In genomic region chr1:154629160-154630073, GRCh38 we compare ENCODE assay signal across 14 cellular contexts. TPM values are rescaled to one million over a fixed set of nuclear protein-coding genes. Genes with fewer than 3 reads are reported as not detected.
DNase-seq lines count a peak whose midpoint lies in the region; ATAC-seq and TF ChIP-seq lines count a peak whose summit lies in the region.
"Had no signal": no experiment of that assay in that cellular context is flagged by ENCODE, and none has a peak within 500 bp of the region (broad histone marks: within the 10 kb centered on the region; RNA-seq: fewer than 3 reads in every experiment).

No MANE protein-coding gene starts in this region.

- H3K4me2 ChIP-seq in OCI-LY3 (ENCODE audit: low read length) (no peak overlapping the region), osteoblast (ENCODE audit: insufficient read depth, low read length) (no peak overlapping the region)

- intact Hi-C loops in left ventricle myocardium inferior (cut with micrococcal nuclease): no loop called here

- peaks cover 8% of the 10 kb centered on the region for H3K36me3 ChIP-seq in OCI-LY3 (replicated peaks; ENCODE audit: low read depth, low read length)
- no peaks in the 10 kb centered on the region for H3K36me3 ChIP-seq in osteoblast (ENCODE audit: insufficient read depth, low read length)
- no peaks in the 10 kb centered on the region for H3K36me3 ChIP-seq in suprapubic skin
- H3K36me3 ChIP-seq in left ventricle myocardium inferior: no peaks in the 10 kb centered on the region

- H3K9me3 Mint-ChIP-seq in T-helper 2 cell treated with Interferon-gamma antibody and Interleukin-4, amounts not matched to agents 5 μg/mL and 100 μg/mL, for 36 hours: peaks cover 13% of the 10 kb centered on the region
- no peaks in the 10 kb centered on the region for H3K9me3 Mint-ChIP-seq in effector memory CD8-positive, alpha-beta T cell

- peak overlapping the region; percentile 100 for H3K27ac Mint-ChIP-seq in T-helper 2 cell treated with Interferon-gamma antibody and Interleukin-4, amounts not matched to agents 5 μg/mL and 100 μg/mL, for 36 hours
- peak overlapping the region; percentile 95 to 97 for H3K27ac Mint-ChIP-seq in effector memory CD8-positive, alpha-beta T cell

- no peak for DNase-seq in T-helper 2 cell treated with Interferon-gamma antibody and Interleukin-4, amounts not matched to agents 5 μg/mL and 100 μg/mL, for 36 hours (ENCODE audit: low spot score)
- DNase-seq in T-helper 2 cell: no peak
- DNase-seq in effector memory CD8-positive, alpha-beta T cell: no peak
- no peak for DNase-seq in osteoblast (ENCODE audit: insufficient read length, low spot score, missing footprints)
- DNase-seq in suprapubic skin (ENCODE audit: low spot score in 2 of 2): no peak
- no peak for DNase-seq in left ventricle myocardium inferior
- DNase-seq in stimulated activated CD4-positive, alpha-beta T cell treated with anti-CD3 and anti-CD28 coated beads, Interleukin-2, amount 100 ng/mL, for 24 hours: no peak
- DNase-seq: activated naive CD4-positive, alpha-beta T cell; hippocampal formation; NCI-H446; psoas muscle had no signal

- H3K27me3 ChIP-seq in OCI-LY3 (ENCODE audit: low read depth, low read length) (no peaks in the 10 kb centered on the region; the same call in 1 of the 2 replicates), osteoblast (ENCODE audit: insufficient read depth, low read length) (peaks cover 7% of the 10 kb centered on the region), suprapubic skin (peaks cover 4% of the 10 kb centered on the region), left ventricle myocardium inferior (ENCODE audit: low read depth) (peaks cover 5% of the 10 kb centered on the region)

- H3K79me2 ChIP-seq in OCI-LY3 (ENCODE audit: low read length): peaks cover 36% of the 10 kb centered on the region
- peaks cover 31% of the 10 kb centered on the region for H3K79me2 ChIP-seq in osteoblast (ENCODE audit: insufficient read depth, low read length)

- TF ChIP-seq CTCF in OCI-LY3 (IDR thresholded peaks at IDR 0.05; ENCODE audit: low read depth, low read length): no peak
- no peak for TF ChIP-seq CTCF in osteoblast (IDR thresholded peaks at IDR 0.05; ENCODE audit: extremely low read depth, low read depth, low read length)
- no peak for TF ChIP-seq CTCF in suprapubic skin (IDR thresholded peaks at IDR 0.05)
- TF ChIP-seq CTCF in left ventricle myocardium inferior (IDR thresholded peaks at IDR 0.05; ENCODE audit: borderline replicate concordance): no peak

- peaks cover 28% of the 10 kb centered on the region for H3K27me3 Mint-ChIP-seq in T-helper 2 cell treated with Interferon-gamma antibody and Interleukin-4, amounts not matched to agents 5 μg/mL and 100 μg/mL, for 36 hours (ENCODE audit: low read depth)
- peaks cover 16 to 22% of the 10 kb centered on the region in 2 donors for H3K27me3 Mint-ChIP-seq in effector memory CD8-positive, alpha-beta T cell

- H3K4me3 Mint-ChIP-seq in T-helper 2 cell treated with Interferon-gamma antibody and Interleukin-4, amounts not matched to agents 5 μg/mL and 100 μg/mL, for 36 hours: peak overlapping the region; percentile 51
- peak overlapping the region in 1 of 2 donors; percentile 34 for H3K4me3 Mint-ChIP-seq in effector memory CD8-positive, alpha-beta T cell

- H2AFZ ChIP-seq in OCI-LY3 (ENCODE audit: low read depth, low read length): peak overlapping the region; percentile 27; the same call in 1 of the 2 replicates
- peak overlapping the region; percentile 3 for H2AFZ ChIP-seq in osteoblast (ENCODE audit: low read length)

- no peak overlapping the region for H3K27ac ChIP-seq in OCI-LY3 (ENCODE audit: low read length)
- no peak overlapping the region for H3K27ac ChIP-seq in osteoblast (ENCODE audit: low read depth, low read length)
- H3K27ac ChIP-seq in suprapubic skin: no peak overlapping the region
- no peak overlapping the region for H3K27ac ChIP-seq in left ventricle myocardium inferior (replicated peaks)
- H3K27ac ChIP-seq: psoas muscle had no signal

- no peak for TF ChIP-seq POLR2A in suprapubic skin (IDR thresholded peaks at IDR 0.05)

- peaks cover 12% of the 10 kb centered on the region for H3K36me3 Mint-ChIP-seq in T-helper 2 cell treated with Interferon-gamma antibody and Interleukin-4, amounts not matched to agents 5 μg/mL and 100 μg/mL, for 36 hours (ENCODE audit: low read depth)
- H3K36me3 Mint-ChIP-seq in effector memory CD8-positive, alpha-beta T cell (ENCODE audit: insufficient read depth): peaks cover 21% of the 10 kb centered on the region

- peaks cover 18% of the 10 kb centered on the region for H3K4me1 Mint-ChIP-seq in T-helper 2 cell treated with Interferon-gamma antibody and Interleukin-4, amounts not matched to agents 5 μg/mL and 100 μg/mL, for 36 hours (ENCODE audit: low read depth)
- peaks cover 10 to 12% of the 10 kb centered on the region in 2 donors for H3K4me1 Mint-ChIP-seq in effector memory CD8-positive, alpha-beta T cell (ENCODE audit: low read depth in 2 of 2)

- no peak overlapping the region for H3K9ac ChIP-seq in OCI-LY3 (ENCODE audit: low read length)

- H3K9me3 ChIP-seq in OCI-LY3 (ENCODE audit: insufficient read depth, low read length) (no peaks in the 10 kb centered on the region), osteoblast (ENCODE audit: low read depth, low read length) (no peaks in the 10 kb centered on the region), suprapubic skin (no peaks in the 10 kb centered on the region), left ventricle myocardium inferior (replicated peaks) (peaks cover 15% of the 10 kb centered on the region)

- H3K4me3 ChIP-seq in OCI-LY3 (ENCODE audit: low read length) (no peak overlapping the region), osteoblast (ENCODE audit: insufficient read depth, low read length) (no peak overlapping the region), suprapubic skin (no peak overlapping the region), left ventricle myocardium inferior (no peak overlapping the region)
- H3K4me3 ChIP-seq: A549, psoas muscle had no signal

- peaks cover 18% of the 10 kb centered on the region for H4K20me1 ChIP-seq in OCI-LY3 (ENCODE audit: insufficient read depth, low read length)
- peaks cover 14% of the 10 kb centered on the region for H4K20me1 ChIP-seq in osteoblast (ENCODE audit: insufficient read depth, low read length)

- TF ChIP-seq EP300 in suprapubic skin (IDR thresholded peaks at IDR 0.05): no peak

- WGBS in suprapubic skin: 39% methylated on average over 2 of the region's 2 CpGs

- ATAC-seq in effector memory CD8-positive, alpha-beta T cell (replicated peaks): no peak
- ATAC-seq: A549, psoas muscle, Right ventricle myocardium inferior had no signal

- H3K4me1 ChIP-seq in OCI-LY3 (ENCODE audit: low read length): peaks cover 19% of the 10 kb centered on the region
- peaks cover 29% of the 10 kb centered on the region for H3K4me1 ChIP-seq in osteoblast (ENCODE audit: insufficient read depth, low read length)
- H3K4me1 ChIP-seq in suprapubic skin: peaks cover 16% of the 10 kb centered on the region
- H3K4me1 ChIP-seq in left ventricle myocardium inferior: peaks cover 42% of the 10 kb centered on the region

RNA-seq across cellular contexts. Expression of gene ADAR, which starts 21.4 kb away (rescaled TPM):
- 103 and 118 TPM in 2 replicates for total RNA-seq in osteoblast
- total RNA-seq in suprapubic skin: 100 to 1,000 TPM in 2 of 4 donors, 10 to 100 TPM in 2; 73.7 to 107 (median 93.2) TPM
- 55.8 TPM for total RNA-seq in left ventricle myocardium inferior
